Comparison of ENCODE assay signal across 20 cellular contexts in genomic region chrX:63680423-63680822, GRCh38.
A peak's percentile ranks its signal among the peaks of the same experiment; 100 is the strongest.
DNase-seq lines count a peak whose midpoint lies in the region; ATAC-seq, FAIRE-seq and TF ChIP-seq lines count a peak whose summit lies in the region.
"Had no signal": no experiment of that assay in that cellular context is flagged by ENCODE, and none has a peak within 500 bp of the region (broad histone marks: within the 10 kb centered on the region; RNA-seq: fewer than 3 reads in every experiment).

No MANE protein-coding gene starts in this region.

- no peak overlapping the region for H3K4me2 ChIP-seq in endothelial cell of umbilical vein (ENCODE audit: insufficient read depth, low read length)
- H3K4me2 ChIP-seq: A549; BLaER1 treated with 17β-estradiol and CSF1 and Interleukin-3, amounts not matched to agents 10 nM and 100 nM had no signal

- H4K20me1 ChIP-seq in endothelial cell of umbilical vein (replicated peaks; ENCODE audit: control insufficient read depth, extremely low read depth, insufficient read depth, low read length) = no peaks in the 10 kb centered on the region
- H4K20me1 ChIP-seq: BLaER1 treated with 17β-estradiol and CSF1 and Interleukin-3, amounts not matched to agents 10 nM and 100 nM had no signal

- no peak overlapping the region for H3K27ac ChIP-seq in endothelial cell of umbilical vein (ENCODE audit: insufficient read depth, low read depth, low read length)
- H3K27ac ChIP-seq: 22Rv1; A549; BLaER1 treated with 17β-estradiol and CSF1 and Interleukin-3, amounts not matched to agents 10 nM and 100 nM; C4-2B had no signal

- DNase-seq in natural killer cell = no peak
- no peak for DNase-seq in natural killer cell treated with Interleukin-12 subunit alpha and Interleukin-12 subunit beta and Interleukin-15 and Interleukin-18, amount 100 ng/mL, for 72 hours (ENCODE audit: low spot score)
- no peak for DNase-seq in endothelial cell of umbilical vein (ENCODE audit: low read depth, low spot score)
- DNase-seq in activated T-helper 1 cell treated with anti-CD3 and anti-CD28 coated beads, Interleukin-12 subunit alpha, Interleukin-12 subunit beta, Interleukin-2, Interleukin-4 antibody, amounts not matched to agents 30 ng/mL and 10 ng/mL and 1 ng/mL, durations not matched to agents 14 hours and 24 hours and 36 hours (ENCODE audit: low spot score) = no peak
- DNase-seq in NCI-H1417 treated with DMSO at 0.1 percent for 48 hours (lab: John Stamatoyannopoulos, UW) = no peak
- DNase-seq: AML-193; Caco-2; Calu3; CD4-positive, alpha-beta T cell; CD8-positive, alpha-beta T cell; DMS79 treated with DMSO at 0.1 percent for 48 hours; GF-D8 had no signal

- no peaks in the 10 kb centered on the region for H3K36me3 ChIP-seq in endothelial cell of umbilical vein (ENCODE audit: control insufficient read depth in 2 of 2, extremely low read depth in 1 of 2, insufficient read depth in 2 of 2, low read length in 2 of 2)

- H3K9ac ChIP-seq in endothelial cell of umbilical vein (replicated peaks; ENCODE audit: extremely low read depth, insufficient read depth, low read length) = no peak overlapping the region
- H3K9ac ChIP-seq: BLaER1 treated with 17β-estradiol and CSF1 and Interleukin-3, amounts not matched to agents 10 nM and 100 nM had no signal

- peak; percentile 66 for FAIRE-seq in endothelial cell of umbilical vein (lab: Jason Lieb, UNC)
- FAIRE-seq: A549, D721Med, G401.6, GM12891 had no signal

- POLR2A ChIA-PET in endothelial cell of umbilical vein (lab: Charles Lee) = no interaction called here

- H3K4me3 Mint-ChIP-seq in natural killer cell = no peak overlapping the region
- no peak overlapping the region for H3K4me3 Mint-ChIP-seq in natural killer cell treated with Interleukin-12 subunit alpha and Interleukin-12 subunit beta and Interleukin-15 and Interleukin-18, amount 100 ng/mL, for 72 hours
- H3K4me3 Mint-ChIP-seq in activated T-helper 1 cell treated with anti-CD3 and anti-CD28 coated beads, Interleukin-12 subunit alpha, Interleukin-12 subunit beta, Interleukin-2, Interleukin-4 antibody, amounts not matched to agents 30 ng/mL and 10 ng/mL and 1 ng/mL, durations not matched to agents 14 hours and 24 hours and 36 hours = no peak overlapping the region
- H3K4me3 Mint-ChIP-seq: B cell; CD4-positive, alpha-beta T cell; CD8-positive, alpha-beta T cell had no signal

- H3K4me1 Mint-ChIP-seq in natural killer cell = peaks cover 11 to 22% of the 10 kb centered on the region in 2 donors
- H3K4me1 Mint-ChIP-seq in natural killer cell treated with Interleukin-12 subunit alpha and Interleukin-12 subunit beta and Interleukin-15 and Interleukin-18, amount 100 ng/mL, for 72 hours (ENCODE audit: low read depth in 2 of 2) = peaks cover 18 to 22% of the 10 kb centered on the region in 2 donors
- no peaks in the 10 kb centered on the region for H3K4me1 Mint-ChIP-seq in activated T-helper 1 cell treated with anti-CD3 and anti-CD28 coated beads, Interleukin-12 subunit alpha, Interleukin-12 subunit beta, Interleukin-2, Interleukin-4 antibody, amounts not matched to agents 30 ng/mL and 10 ng/mL and 1 ng/mL, durations not matched to agents 14 hours and 24 hours and 36 hours (ENCODE audit: low read depth)
- H3K4me1 Mint-ChIP-seq: B cell had no signal

- no peaks in the 10 kb centered on the region for H3K4me1 ChIP-seq in endothelial cell of umbilical vein (ENCODE audit: control insufficient read depth, extremely low read depth, insufficient read depth, low read length)
- H3K4me1 ChIP-seq: A549; BLaER1 treated with 17β-estradiol and CSF1 and Interleukin-3, amounts not matched to agents 10 nM and 100 nM; Caco-2 had no signal

- H3K27me3 Mint-ChIP-seq in natural killer cell (ENCODE audit: low read depth in 2 of 2) = no peaks in the 10 kb centered on the region
- H3K27me3 Mint-ChIP-seq in natural killer cell treated with Interleukin-12 subunit alpha and Interleukin-12 subunit beta and Interleukin-15 and Interleukin-18, amount 100 ng/mL, for 72 hours = peaks cover 0 to 8% of the 10 kb centered on the region in 2 donors
- no peaks in the 10 kb centered on the region for H3K27me3 Mint-ChIP-seq in activated T-helper 1 cell treated with anti-CD3 and anti-CD28 coated beads, Interleukin-12 subunit alpha, Interleukin-12 subunit beta, Interleukin-2, Interleukin-4 antibody, amounts not matched to agents 30 ng/mL and 10 ng/mL and 1 ng/mL, durations not matched to agents 14 hours and 24 hours and 36 hours (ENCODE audit: insufficient read depth)
- H3K27me3 Mint-ChIP-seq: B cell; CD4-positive, alpha-beta T cell had no signal

- intact Hi-C loops in natural killer cell (cut with micrococcal nuclease) (no loop called here), endothelial cell of umbilical vein (cut with micrococcal nuclease) (no loop called here)
- intact Hi-C loops in activated T-helper 1 cell treated with anti-CD3 and anti-CD28 coated beads, Interleukin-12 subunit alpha, Interleukin-12 subunit beta, Interleukin-2, Interleukin-4 antibody, amounts not matched to agents 30 ng/mL and 10 ng/mL and 1 ng/mL, durations not matched to agents 14 hours and 24 hours and 36 hours (cut with micrococcal nuclease) = no loop called here

- no peaks in the 10 kb centered on the region for H3K36me3 Mint-ChIP-seq in natural killer cell
- H3K36me3 Mint-ChIP-seq in natural killer cell treated with Interleukin-12 subunit alpha and Interleukin-12 subunit beta and Interleukin-15 and Interleukin-18, amount 100 ng/mL, for 72 hours = peaks cover 14% of the 10 kb centered on the region
- peaks cover 16% of the 10 kb centered on the region for H3K36me3 Mint-ChIP-seq in activated T-helper 1 cell treated with anti-CD3 and anti-CD28 coated beads, Interleukin-12 subunit alpha, Interleukin-12 subunit beta, Interleukin-2, Interleukin-4 antibody, amounts not matched to agents 30 ng/mL and 10 ng/mL and 1 ng/mL, durations not matched to agents 14 hours and 24 hours and 36 hours (ENCODE audit: low read depth)

- no peaks in the 10 kb centered on the region for H3K9me3 Mint-ChIP-seq in natural killer cell
- H3K9me3 Mint-ChIP-seq in natural killer cell treated with Interleukin-12 subunit alpha and Interleukin-12 subunit beta and Interleukin-15 and Interleukin-18, amount 100 ng/mL, for 72 hours = no peaks in the 10 kb centered on the region
- peaks cover 5% of the 10 kb centered on the region for H3K9me3 Mint-ChIP-seq in activated T-helper 1 cell treated with anti-CD3 and anti-CD28 coated beads, Interleukin-12 subunit alpha, Interleukin-12 subunit beta, Interleukin-2, Interleukin-4 antibody, amounts not matched to agents 30 ng/mL and 10 ng/mL and 1 ng/mL, durations not matched to agents 14 hours and 24 hours and 36 hours
- H3K9me3 Mint-ChIP-seq: CD4-positive, alpha-beta T cell; CD8-positive, alpha-beta T cell had no signal

- TF ChIP-seq CTCF in natural killer cell (IDR thresholded peaks at IDR 0.05) = no peak
- no peak for TF ChIP-seq CTCF in endothelial cell of umbilical vein (IDR thresholded peaks at IDR 0.05; ENCODE audit: extremely low read depth in 1 of 2, insufficient read depth in 1 of 2, low read depth in 1 of 2, low read length in 2 of 2)

- H3K79me2 ChIP-seq in endothelial cell of umbilical vein (ENCODE audit: control insufficient read depth, insufficient read depth, low read length) = no peaks in the 10 kb centered on the region

- no peaks in the 10 kb centered on the region for H3K27me3 ChIP-seq in endothelial cell of umbilical vein (ENCODE audit: control insufficient read depth in 2 of 2, insufficient read depth in 2 of 2, low read length in 2 of 2)
- H3K27me3 ChIP-seq: BLaER1 treated with 17β-estradiol and CSF1 and Interleukin-3, amounts not matched to agents 10 nM and 100 nM had no signal

- H3K9me3 ChIP-seq in endothelial cell of umbilical vein (replicated peaks; ENCODE audit: control insufficient read depth, insufficient read depth, low read length) = no peaks in the 10 kb centered on the region
- H3K9me3 ChIP-seq: A549, Caco-2 had no signal

- H2AFZ ChIP-seq in endothelial cell of umbilical vein (ENCODE audit: low read depth, low read length) = no peak overlapping the region

- no TSS peak for BruUV-seq in endothelial cell of umbilical vein (replicated peaks; lab: Mats Ljungman, UMichigan)

- dilution Hi-C loops in endothelial cell of umbilical vein (cut with MboI; ENCODE audit: extremely low pct_ligation_motif_present, low sequenced_read_pairs) = no loop called here

- H3K9me1 ChIP-seq in endothelial cell of umbilical vein (replicated peaks; ENCODE audit: control insufficient read depth, extremely low read depth, insufficient read depth, low read length) = no peaks in the 10 kb centered on the region

- no peak for TF ChIP-seq POLR2A in endothelial cell of umbilical vein (IDR thresholded peaks at IDR 0.05; ENCODE audit: low read depth, low read length)

- no peak for ATAC-seq in natural killer cell
- no peak for ATAC-seq in natural killer cell treated with Interleukin-12 subunit alpha and Interleukin-12 subunit beta and Interleukin-15 and Interleukin-18, amount 100 ng/mL, for 72 hours
- ATAC-seq: A549; CD8-positive, alpha-beta T cell had no signal

- CTCF ChIA-PET in endothelial cell of umbilical vein (lab: Charles Lee) = no interaction called here

- no peak overlapping the region for H3K4me3 ChIP-seq in endothelial cell of umbilical vein (replicated peaks in 1 of 3; ENCODE audit: insufficient read depth in 1 of 3, low read depth in 1 of 3, low read length in 3 of 3)
- H3K4me3 ChIP-seq: A549; BLaER1 treated with 17β-estradiol and CSF1 and Interleukin-3, amounts not matched to agents 10 nM and 100 nM had no signal

- H3K27ac Mint-ChIP-seq in natural killer cell = peak overlapping the region; percentile 37 to 67
- no peak overlapping the region for H3K27ac Mint-ChIP-seq in natural killer cell treated with Interleukin-12 subunit alpha and Interleukin-12 subunit beta and Interleukin-15 and Interleukin-18, amount 100 ng/mL, for 72 hours
- H3K27ac Mint-ChIP-seq in activated T-helper 1 cell treated with anti-CD3 and anti-CD28 coated beads, Interleukin-12 subunit alpha, Interleukin-12 subunit beta, Interleukin-2, Interleukin-4 antibody, amounts not matched to agents 30 ng/mL and 10 ng/mL and 1 ng/mL, durations not matched to agents 14 hours and 24 hours and 36 hours = no peak overlapping the region
- H3K27ac Mint-ChIP-seq: B cell; CD4-positive, alpha-beta T cell; CD8-positive, alpha-beta T cell had no signal

TF ChIP-seq in endothelial cell of umbilical vein, 7 proteins besides CTCF, POLR2A, EP300 and RAD21 (continues in another document):
- no peak for TF ChIP-seq JUN (IDR thresholded peaks at IDR 0.05; ENCODE audit: borderline replicate concordance, insufficient read depth, insufficient read length, low read depth)
- TF ChIP-seq EZH2 (IDR thresholded peaks at IDR 0.05; ENCODE audit: borderline replicate concordance, low read depth, low read length, severe bottlenecking) = no peak
- no peak for TF ChIP-seq POLR2AphosphoS5 (IDR thresholded peaks at IDR 0.05; ENCODE audit: insufficient read depth, low read depth, low read length)
- TF ChIP-seq GATA2 (IDR thresholded peaks at IDR 0.05; ENCODE audit: insufficient read depth, insufficient read length, low read depth, low read length) = no peak
- no peak for TF ChIP-seq FOS (IDR thresholded peaks at IDR 0.05; ENCODE audit: borderline replicate concordance, insufficient read depth, low read length)

Comparison
In these comparisons a context has a peak if more than half of its experiments do, and no peak if none do; other contexts are left out.
1. H3K27ac Mint-ChIP-seq: peak in natural killer cell (2 of 2); none in natural killer cell treated with Interleukin-12 subunit alpha and Interleukin-12 subunit beta and Interleukin-15 and Interleukin-18, amount 100 ng/mL, for 72 hours (0 of 2) and activated T-helper 1 cell treated with anti-CD3 and anti-CD28 coated beads, Interleukin-12 subunit alpha, Interleukin-12 subunit beta, Interleukin-2, Interleukin-4 antibody, amounts not matched to agents 30 ng/mL and 10 ng/mL and 1 ng/mL, durations not matched to agents 14 hours and 24 hours and 36 hours (single experiment).